11 cellular contexts compared by ENCODE assay signal in the genomic region with DNA sequence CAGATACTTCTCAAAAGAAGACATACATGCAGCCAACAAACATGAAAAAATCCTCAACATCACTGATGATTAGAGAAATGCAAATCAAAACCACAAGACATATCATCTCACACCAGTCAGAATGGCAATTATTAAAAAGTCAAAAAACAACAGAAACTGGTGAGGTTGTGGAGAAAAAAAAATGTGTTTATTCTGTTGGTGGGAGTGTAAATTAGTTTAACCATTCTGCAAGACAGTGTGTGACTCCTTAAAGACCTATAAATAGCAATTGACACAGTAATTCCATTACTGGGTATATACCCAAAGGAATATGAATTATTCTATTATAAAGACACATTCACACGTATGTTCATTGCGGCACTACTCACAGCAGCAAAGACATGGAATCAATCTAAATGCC.
"Had no signal": no experiment of that assay in that cellular context is flagged by ENCODE, and none has a peak within 500 bp of the region (broad histone marks: within the 10 kb centered on the region; RNA-seq: fewer than 3 reads in every experiment).

No MANE protein-coding gene starts in this region.

- H3K4me1 ChIP-seq: HAP-1 had no signal

- H3K27ac ChIP-seq: GM23248 had no signal

- FAIRE-seq: H1, H54 had no signal

- H3K36me3 ChIP-seq: HAP-1 had no signal

- ATAC-seq: GM23338, HCT116 had no signal

- H3K9me3 ChIP-seq: HAP-1 had no signal

- H3K4me3 ChIP-seq: GM23248, GM23338, HAP-1 had no signal

- DNase-seq: GM23248, GOT3, H7, H9, HCEC 1CT, HFFc6 had no signal

- H3K4me2 ChIP-seq: GM23338 had no signal

- H2AFZ ChIP-seq: GM23248, GM23338 had no signal

- H3K9ac ChIP-seq: GM23248 had no signal
